Comparison of ENCODE assay signal across 17 cellular contexts in genomic region chr22:19084126-19084525, GRCh38. TPM values are rescaled to one million over a fixed set of nuclear protein-coding genes. Genes with fewer than 3 reads are reported as not detected.
"Had no signal": no experiment of that assay in that cellular context is flagged by ENCODE, and none has a peak within 500 bp of the region (broad histone marks: within the 10 kb centered on the region; RNA-seq: fewer than 3 reads in every experiment).

No MANE protein-coding gene starts in this region.

RNA-seq across cellular contexts. Expression of gene TSSK2, which starts 47.0 kb away (rescaled TPM):
- total RNA-seq: activated CD4-positive, alpha-beta memory T cell treated with anti-CD3 and anti-CD28 coated beads, Interleukin-2, amount 10 ng/mL, durations not matched to agents 7 days and 5 days; activated CD4-positive, alpha-beta T cell treated with anti-CD3 and anti-CD28 coated beads for 36 hours; activated CD4-positive, alpha-beta T cell treated with anti-CD3 and anti-CD28 coated beads, Interleukin-2, amount 10 ng/mL, durations not matched to agents 7 days and 5 days; activated CD8-positive, alpha-beta memory T cell treated with anti-CD3 and anti-CD28 coated beads, Interleukin-2, amount 10 ng/mL, durations not matched to agents 7 days and 5 days; activated CD8-positive, alpha-beta T cell treated with anti-CD3 and anti-CD28 coated beads, Interleukin-2, amount 10 ng/mL, durations not matched to agents 7 days and 5 days; activated naive CD4-positive, alpha-beta T cell treated with anti-CD3 and anti-CD28 coated beads for 36 hours; activated naive CD8-positive, alpha-beta T cell treated with anti-CD3 and anti-CD28 coated beads, Interleukin-2, amount 10 ng/mL, durations not matched to agents 7 days and 5 days; activated T-cell treated with anti-CD3 and anti-CD28 coated beads, Interleukin-2, amount 50 U/mL, for 4 hours; activated T-cell treated with anti-CD3 and anti-CD28 coated beads, Interleukin-2, amount 50 U/mL, for 72 hours; activated T-helper 1 cell treated with anti-CD3 and anti-CD28 coated beads, Interleukin-12 subunit alpha, Interleukin-12 subunit beta, Interleukin-2, Interleukin-4 antibody, amounts not matched to agents 30 ng/mL and 10 ng/mL and 1 ng/mL, durations not matched to agents 14 hours and 24 hours and 36 hours; activated T-helper 17 cell treated with anti-CD3 and anti-CD28 coated beads, Interleukin-2, amount 50 U/mL, for 72 hours; ascending aorta; bronchial epithelial cell; cardiac muscle cell; T-helper 1 cell treated with Interleukin-12 subunit alpha and Interleukin-12 subunit beta and Interleukin-4 antibody, amounts not matched to agents 30 ng/mL and 1 ng/mL, for 36 hours; T-helper 2 cell treated with Interferon-gamma antibody and Interleukin-4, amounts not matched to agents 100 ng/mL and 5 ng/mL, for 36 hours; WTC11 had no signal
- polyA plus RNA-seq: cardiac muscle cell had no signal
